9 cellular contexts compared by ENCODE assay signal in genomic region chr18:3058328-3059191, GRCh38. TPM values are rescaled to one million over a fixed set of nuclear protein-coding genes. Genes with fewer than 3 reads are reported as not detected.
DNase-seq lines count a peak whose midpoint lies in the region; ATAC-seq and TF ChIP-seq lines count a peak whose summit lies in the region.
"Had no signal": no experiment of that assay in that cellular context is flagged by ENCODE, and none has a peak within 500 bp of the region (broad histone marks: within the 10 kb centered on the region; RNA-seq: fewer than 3 reads in every experiment).

No MANE protein-coding gene starts in this region.

- intact Hi-C loops in activated T-helper 1 cell treated with anti-CD3 and anti-CD28 coated beads, Interleukin-12 subunit alpha, Interleukin-12 subunit beta, Interleukin-2, Interleukin-4 antibody, amounts not matched to agents 30 ng/mL and 10 ng/mL and 1 ng/mL, durations not matched to agents 14 hours and 24 hours and 36 hours (cut with micrococcal nuclease): no loop called here
- intact Hi-C loops in thyroid gland (cut with DNase I): loop anchor here (5.0 kb wide), 1 partner anchor 41 kb away; no protein-coding TSS in a partner anchor
- intact Hi-C loops in prostate gland (cut with DNase I): no loop called here

- TF ChIP-seq CTCF in thyroid gland (IDR thresholded peaks at IDR 0.05): no peak
- no peak for TF ChIP-seq CTCF in prostate gland (IDR thresholded peaks at IDR 0.05)

- peak overlapping the region; percentile 96 for H3K27ac Mint-ChIP-seq in activated T-helper 1 cell treated with anti-CD3 and anti-CD28 coated beads, Interleukin-12 subunit alpha, Interleukin-12 subunit beta, Interleukin-2, Interleukin-4 antibody, amounts not matched to agents 30 ng/mL and 10 ng/mL and 1 ng/mL, durations not matched to agents 14 hours and 24 hours and 36 hours

- H3K36me3 ChIP-seq in thyroid gland (no peaks in the 10 kb centered on the region), prostate gland (no peaks in the 10 kb centered on the region)

- no peaks in the 10 kb centered on the region for H3K27me3 Mint-ChIP-seq in activated T-helper 1 cell treated with anti-CD3 and anti-CD28 coated beads, Interleukin-12 subunit alpha, Interleukin-12 subunit beta, Interleukin-2, Interleukin-4 antibody, amounts not matched to agents 30 ng/mL and 10 ng/mL and 1 ng/mL, durations not matched to agents 14 hours and 24 hours and 36 hours (ENCODE audit: insufficient read depth)

- H3K9me3 ChIP-seq in thyroid gland: no peaks in the 10 kb centered on the region
- H3K9me3 ChIP-seq in prostate gland: no peaks in the 10 kb centered on the region
- H3K9me3 ChIP-seq: testis had no signal

- H3K36me3 Mint-ChIP-seq in activated T-helper 1 cell treated with anti-CD3 and anti-CD28 coated beads, Interleukin-12 subunit alpha, Interleukin-12 subunit beta, Interleukin-2, Interleukin-4 antibody, amounts not matched to agents 30 ng/mL and 10 ng/mL and 1 ng/mL, durations not matched to agents 14 hours and 24 hours and 36 hours (ENCODE audit: low read depth): peaks cover 8% of the 10 kb centered on the region

- H3K27ac ChIP-seq in thyroid gland (peak overlapping the region; percentile 5 to 75 (median 47)), prostate gland (no peak overlapping the region)

- peak overlapping the region; percentile 34 for H3K4me3 Mint-ChIP-seq in activated T-helper 1 cell treated with anti-CD3 and anti-CD28 coated beads, Interleukin-12 subunit alpha, Interleukin-12 subunit beta, Interleukin-2, Interleukin-4 antibody, amounts not matched to agents 30 ng/mL and 10 ng/mL and 1 ng/mL, durations not matched to agents 14 hours and 24 hours and 36 hours

- peaks cover 66% of the 10 kb centered on the region for H3K4me1 Mint-ChIP-seq in activated T-helper 1 cell treated with anti-CD3 and anti-CD28 coated beads, Interleukin-12 subunit alpha, Interleukin-12 subunit beta, Interleukin-2, Interleukin-4 antibody, amounts not matched to agents 30 ng/mL and 10 ng/mL and 1 ng/mL, durations not matched to agents 14 hours and 24 hours and 36 hours (ENCODE audit: low read depth)

- no peak for ATAC-seq in HG02678 (IDR thresholded peaks at IDR 0.05; ENCODE audit: unreplicated experiment)

- H3K27me3 ChIP-seq in thyroid gland (no peaks in the 10 kb centered on the region), prostate gland (replicated peaks; ENCODE audit: insufficient read depth) (no peaks in the 10 kb centered on the region)
- H3K27me3 ChIP-seq: testis had no signal

- 81% methylated on average over 6 of the region's 6 CpGs for WGBS in thyroid gland, 2 donors
- 89% methylated on average over 6 of the region's 6 CpGs for WGBS in prostate gland

- H3K4me3 ChIP-seq in thyroid gland (replicated peaks in 1 of 3) (no peak overlapping the region), prostate gland (no peak overlapping the region)
- H3K4me3 ChIP-seq: testis had no signal

- TF ChIP-seq POLR2A in thyroid gland (IDR thresholded peaks at IDR 0.05) (no peak), prostate gland (IDR thresholded peaks at IDR 0.05) (no peak)

- H3K9me3 Mint-ChIP-seq in activated T-helper 1 cell treated with anti-CD3 and anti-CD28 coated beads, Interleukin-12 subunit alpha, Interleukin-12 subunit beta, Interleukin-2, Interleukin-4 antibody, amounts not matched to agents 30 ng/mL and 10 ng/mL and 1 ng/mL, durations not matched to agents 14 hours and 24 hours and 36 hours: peaks cover 13% of the 10 kb centered on the region

- peaks cover 0 to 5% of the 10 kb centered on the region in 2 donors for H3K4me1 ChIP-seq in thyroid gland
- no peaks in the 10 kb centered on the region for H3K4me1 ChIP-seq in prostate gland (replicated peaks)

- DNase-seq in activated gamma-delta T cell treated with Interleukin-2 at 50 U/mL for 16 hours: peak; percentile 27
- no peak for DNase-seq in activated gamma-delta T cell (lab: John Stamatoyannopoulos, UW)
- peak; percentile 26 for DNase-seq in activated T-helper 1 cell treated with anti-CD3 and anti-CD28 coated beads, Interleukin-12 subunit alpha, Interleukin-12 subunit beta, Interleukin-2, Interleukin-4 antibody, amounts not matched to agents 30 ng/mL and 10 ng/mL and 1 ng/mL, durations not matched to agents 14 hours and 24 hours and 36 hours (ENCODE audit: low spot score)
- peak; percentile 39 for DNase-seq in iris pigment epithelial cell (ENCODE audit: low read depth)
- no peak for DNase-seq in thyroid gland
- no peak for DNase-seq in prostate gland (ENCODE audit: low spot score)
- no peak for DNase-seq in amygdala (lab: John Stamatoyannopoulos, UW)
- DNase-seq: testis had no signal

RNA-seq across cellular contexts. Expression of gene LPIN2, which starts 45.6 kb away (rescaled TPM):
- 86.6 and 91.8 TPM in 2 replicates for total RNA-seq in activated T-helper 1 cell treated with anti-CD3 and anti-CD28 coated beads, Interleukin-12 subunit alpha, Interleukin-12 subunit beta, Interleukin-2, Interleukin-4 antibody, amounts not matched to agents 30 ng/mL and 10 ng/mL and 1 ng/mL, durations not matched to agents 14 hours and 24 hours and 36 hours
- 10 to 100 TPM; 39.4 to 68.0 (median 47.4) TPM for total RNA-seq in thyroid gland
- 100 to 1,000 TPM in 1 of 2 donors, 10 to 100 TPM in 1; 19.5 to 120 TPM for total RNA-seq in prostate gland

Comparison
In these comparisons a context has a peak if more than half of its experiments do, and no peak if none do; other contexts are left out.
1. DNase-seq: peak in activated gamma-delta T cell treated with Interleukin-2 at 50 U/mL for 16 hours (single experiment), activated T-helper 1 cell treated with anti-CD3 and anti-CD28 coated beads, Interleukin-12 subunit alpha, Interleukin-12 subunit beta, Interleukin-2, Interleukin-4 antibody, amounts not matched to agents 30 ng/mL and 10 ng/mL and 1 ng/mL, durations not matched to agents 14 hours and 24 hours and 36 hours (single experiment) and iris pigment epithelial cell (single experiment); none in activated gamma-delta T cell (single experiment), thyroid gland (0 of 2), prostate gland (single experiment) and amygdala (0 of 56).
2. H3K27ac ChIP-seq: peak in thyroid gland (3 of 3); none in prostate gland (0 of 2).